In genomic region chr4:53161475-53162423, GRCh38 we compare ENCODE assay signal across 21 cellular contexts.
DNase-seq lines count a peak whose midpoint lies in the region; ATAC-seq, FAIRE-seq and TF ChIP-seq lines count a peak whose summit lies in the region.
"Had no signal": no experiment of that assay in that cellular context is flagged by ENCODE, and none has a peak within 500 bp of the region (broad histone marks: within the 10 kb centered on the region; RNA-seq: fewer than 3 reads in every experiment).

No MANE protein-coding gene starts in this region.

- WGBS in liver: 31% methylated on average over 5 of the region's 5 CpGs
- 86% methylated on average over 5 of the region's 5 CpGs for WGBS in HepG2 (ENCODE audit: low lambda C conversion rate)
- WGBS in right lobe of liver (ENCODE audit: insufficient coverage, low coverage, low lambda C conversion rate, missing lambda C conversion rate): 26% methylated on average over 5 of the region's 5 CpGs

- no peaks in the 10 kb centered on the region for H3K9me3 ChIP-seq in liver (ENCODE audit: control insufficient read depth in 4 of 4, low read length in 3 of 4)
- H3K9me3 ChIP-seq in HepG2 (ENCODE audit: low read length): no peaks in the 10 kb centered on the region
- H3K9me3 ChIP-seq in right lobe of liver: no peaks in the 10 kb centered on the region
- no peaks in the 10 kb centered on the region for H3K9me3 ChIP-seq in uterus
- H3K9me3 ChIP-seq: Caco-2 had no signal

- H2AFZ ChIP-seq in HepG2 (ENCODE audit: low read length): no peak overlapping the region

- CTCF ChIA-PET in HepG2 (lab: Yijun Ruan, JAX; ENCODE audit: low intra/inter-chr PET ratio, low total read pairs): no interaction called here

- ATAC-seq in HepG2 (no peak), right lobe of liver (peak; percentile 38 to 67 (median 56)), HG02571 (IDR thresholded peaks at IDR 0.05; ENCODE audit: unreplicated experiment) (no peak)

- H3K4me2 ChIP-seq in HepG2 (ENCODE audit: low read depth, low read length): no peak overlapping the region

- TF ChIP-seq EP300 in HepG2 (IDR thresholded peaks at IDR 0.05; ENCODE audit: low read depth in 2 of 2, low read length in 2 of 2): no peak
- TF ChIP-seq EP300 in HepG2 (CRISPR knock-in tag; IDR thresholded peaks at IDR 0.05; ENCODE audit: borderline replicate concordance): no peak

- no peak for FAIRE-seq in HepG2 (lab: Jason Lieb, UNC)
- FAIRE-seq: H1 had no signal

- no peak overlapping the region for H3K4me3 ChIP-seq in liver (ENCODE audit: low read depth in 1 of 3, low read length in 3 of 3)
- H3K4me3 ChIP-seq in HepG2 (replicated peaks in 1 of 3; ENCODE audit: insufficient read depth in 1 of 3, low read depth in 2 of 3, low read length in 3 of 3): no peak overlapping the region
- H3K4me3 ChIP-seq in fibroblast of mammary gland (ENCODE audit: control insufficient read depth, low read depth, low read length): no peak overlapping the region
- H3K4me3 ChIP-seq in right lobe of liver: no peak overlapping the region
- no peak overlapping the region for H3K4me3 ChIP-seq in uterus
- H3K4me3 ChIP-seq: SJCRH30 had no signal

- H3K27ac ChIP-seq in liver (ENCODE audit: low read depth in 1 of 2, low read length in 2 of 2): peak overlapping the region; percentile 32 to 43
- no peak overlapping the region for H3K27ac ChIP-seq in HepG2 (ENCODE audit: extremely low read length, insufficient read depth, low read length)
- H3K27ac ChIP-seq in right lobe of liver: peak overlapping the region in 1 of 3 donors; percentile 2
- peak overlapping the region; percentile 6 to 13 for H3K27ac ChIP-seq in uterus
- H3K27ac ChIP-seq: SJCRH30 had no signal

- no peaks in the 10 kb centered on the region for H4K20me1 ChIP-seq in HepG2 (ENCODE audit: insufficient read depth, low read length)

- DNase-seq in HepG2 (ENCODE audit: low spot score): no peak
- peak; percentile 27 for DNase-seq in fibroblast of mammary gland (ENCODE audit: low read depth)
- no peak for DNase-seq in right lobe of liver
- DNase-seq in uterus: no peak
- no peak for DNase-seq in stimulated activated CD4-positive, alpha-beta T cell treated with anti-CD3 and anti-CD28 coated beads, Interleukin-12 subunit alpha, Interleukin-12 subunit beta, amount 100 ng/mL, for 4 hours
- no peak for DNase-seq in HuH-7.5 (ENCODE audit: low spot score)
- DNase-seq: Caco-2; DMS153; HFFc6; IMR-90; Kasumi-1; NCI-H1105 treated with DMSO at 0.1 percent for 48 hours; NCI-H1930; NCI-H2171; NCI-H446; NK-92 treated with Interleukin-12 subunit alpha and Interleukin-12 subunit beta, amount 100 ng/mL, for 24 hours; RPMI8226; SJCRH30 had no signal

- no peak for TF ChIP-seq POLR2A in HepG2 (IDR thresholded peaks at IDR 0.05; ENCODE audit: insufficient read depth in 1 of 2, low read depth in 2 of 2, low read length in 2 of 2)
- no peak for TF ChIP-seq POLR2A in right lobe of liver (IDR thresholded peaks at IDR 0.05)
- no peak for TF ChIP-seq POLR2A in uterus (IDR thresholded peaks at IDR 0.05)

- no peaks in the 10 kb centered on the region for H3K79me2 ChIP-seq in HepG2 (ENCODE audit: insufficient read depth, low read length)

- BruUV-seq in HepG2 (replicated peaks; lab: Mats Ljungman, UMichigan): no TSS peak

- H3K4me1 ChIP-seq in liver (ENCODE audit: control insufficient read depth in 4 of 4, insufficient read depth in 4 of 4, low read length in 3 of 4) (peaks cover 0 to 14% (median 10%) of the 10 kb centered on the region in 4 donors), HepG2 (ENCODE audit: insufficient read depth, low read length) (no peaks in the 10 kb centered on the region), right lobe of liver (peaks cover 0 to 9% (median 0%) of the 10 kb centered on the region in 4 donors), uterus (no peaks in the 10 kb centered on the region)
- H3K4me1 ChIP-seq: SJCRH30 had no signal

- intact Hi-C loops in HepG2 (cut with micrococcal nuclease; ENCODE audit: unreplicated experiment) (no loop called here), right lobe of liver (cut with DNase I) (no loop called here), uterus (cut with DNase I; ENCODE audit: low total_unique reads) (no loop called here)

- H3K9ac ChIP-seq in liver (ENCODE audit: low read depth in 1 of 2, low read length in 2 of 2): no peak overlapping the region
- no peak overlapping the region for H3K9ac ChIP-seq in HepG2 (ENCODE audit: insufficient read depth, low read depth, low read length)

- in situ Hi-C loops in HepG2 (cut with HindIII; ENCODE audit: extremely low pct_ligation_motif_present, low pct_unique_long_range_greater_than_20kb): no loop called here

- H3K36me3 ChIP-seq in liver (ENCODE audit: control insufficient read depth in 4 of 4, insufficient read depth in 3 of 4, low read depth in 1 of 4, low read length in 3 of 4) (no peaks in the 10 kb centered on the region), HepG2 (replicated peaks in 1 of 2; ENCODE audit: control insufficient read depth in 1 of 2, insufficient read depth in 2 of 2, low read length in 2 of 2) (no peaks in the 10 kb centered on the region), right lobe of liver (no peaks in the 10 kb centered on the region), uterus (no peaks in the 10 kb centered on the region)
- H3K36me3 ChIP-seq: SJCRH30 had no signal

- TF ChIP-seq RAD21 in liver (IDR thresholded peaks at IDR 0.05) (no peak), HepG2 (CRISPR knock-in tag; IDR thresholded peaks at IDR 0.05) (no peak)

- no peaks in the 10 kb centered on the region for H3K27me3 ChIP-seq in liver (ENCODE audit: control insufficient read depth in 4 of 4, insufficient read depth in 4 of 4, low read length in 3 of 4)
- H3K27me3 ChIP-seq in HepG2 (ENCODE audit: control insufficient read depth in 1 of 2, insufficient read depth in 2 of 2, low read length in 2 of 2): no peaks in the 10 kb centered on the region
- no peaks in the 10 kb centered on the region for H3K27me3 ChIP-seq in right lobe of liver
- no peaks in the 10 kb centered on the region for H3K27me3 ChIP-seq in uterus
- H3K27me3 ChIP-seq: SJCRH30 had no signal

- POLR2A ChIA-PET in HepG2 (lab: Yijun Ruan, JAX): no interaction called here

- TF ChIP-seq CTCF in liver (IDR thresholded peaks at IDR 0.05; ENCODE audit: low read depth, low read length, missing input control) (no peak), HepG2 (CRISPR knock-in tag; IDR thresholded peaks at IDR 0.05) (no peak), fibroblast of mammary gland (conservative IDR thresholded peaks at IDR 0.05; ENCODE audit: control insufficient read depth, insufficient read depth, low read depth, low read length) (no peak), right lobe of liver (IDR thresholded peaks at IDR 0.05) (no peak), uterus (IDR thresholded peaks at IDR 0.05) (no peak)

TF ChIP-seq in liver, 16 proteins besides CTCF, POLR2A, EP300 and RAD21:
- TF ChIP-seq SP1 (IDR thresholded peaks at IDR 0.05): peak; percentile 11
- no peak for TF ChIP-seq MAX (IDR thresholded peaks at IDR 0.05)

TF ChIP-seq in HepG2, 621 proteins besides CTCF, POLR2A, EP300 and RAD21:
- no peak for TF ChIP-seq GPBP1L1 (CRISPR knock-in tag; IDR thresholded peaks at IDR 0.05)
- no peak for TF ChIP-seq ZNF225 (CRISPR knock-in tag; IDR thresholded peaks at IDR 0.05)
- TF ChIP-seq POLR2G (IDR thresholded peaks at IDR 0.05; ENCODE audit: low read depth, low read length): no peak
- no peak for TF ChIP-seq ISL2 (CRISPR knock-in tag; IDR thresholded peaks at IDR 0.05)
- TF ChIP-seq ZNF724P (CRISPR knock-in tag; IDR thresholded peaks at IDR 0.05; ENCODE audit: borderline replicate concordance): no peak
- TF ChIP-seq ZNF335 (CRISPR knock-in tag; IDR thresholded peaks at IDR 0.05): no peak
- TF ChIP-seq MZF1 (CRISPR knock-in tag; IDR thresholded peaks at IDR 0.05; ENCODE audit: borderline replicate concordance): no peak
- no peak for TF ChIP-seq HMG20A (CRISPR knock-in tag; IDR thresholded peaks at IDR 0.05; ENCODE audit: borderline replicate concordance)
- no peak for TF ChIP-seq ZNF296 (CRISPR knock-in tag; conservative IDR thresholded peaks at IDR 0.05)
- TF ChIP-seq ZNF275 (CRISPR knock-in tag; IDR thresholded peaks at IDR 0.05; ENCODE audit: borderline replicate concordance): no peak
- no peak for TF ChIP-seq NR2C2 (CRISPR knock-in tag; IDR thresholded peaks at IDR 0.05; ENCODE audit: borderline replicate concordance)
- no peak for TF ChIP-seq ZNF451 (CRISPR knock-in tag; IDR thresholded peaks at IDR 0.05)
- no peak for TF ChIP-seq ZNF589 (CRISPR knock-in tag; conservative IDR thresholded peaks at IDR 0.05)
- TF ChIP-seq ZNF136 (CRISPR knock-in tag; IDR thresholded peaks at IDR 0.05; ENCODE audit: low read depth): no peak
- TF ChIP-seq ZNF326 (CRISPR knock-in tag; IDR thresholded peaks at IDR 0.05; ENCODE audit: borderline replicate concordance): no peak
- TF ChIP-seq SPEN (CRISPR knock-in tag; IDR thresholded peaks at IDR 0.05; ENCODE audit: low read depth): no peak
- no peak for TF ChIP-seq ZNF772 (CRISPR knock-in tag; IDR thresholded peaks at IDR 0.05)
- no peak for TF ChIP-seq FOXJ3 (CRISPR knock-in tag; IDR thresholded peaks at IDR 0.05; ENCODE audit: borderline replicate concordance)

Comparison
In these comparisons a context has a peak if more than half of its experiments do, and no peak if none do; other contexts are left out.
1. ATAC-seq: peak in right lobe of liver (4 of 4); none in HepG2 (single experiment) and HG02571 (single experiment).